In genomic region chr1:155947292-155947691, GRCh38 we compare ENCODE assay signal across 1 cellular context.
TF ChIP-seq lines count a peak whose summit lies in the region.

No MANE protein-coding gene starts in this region.

TF ChIP-seq in GM12878, 131 proteins besides CTCF, POLR2A, EP300 and RAD21:
- TF ChIP-seq IKZF1 (conservative IDR thresholded peaks at IDR 0.05) (no peak), ZNF592 (IDR thresholded peaks at IDR 0.05) (no peak), MTA3 (IDR thresholded peaks at IDR 0.05; ENCODE audit: borderline replicate concordance, low read length) (no peak), MAX (IDR thresholded peaks at IDR 0.05; ENCODE audit: low read depth, low read length) (no peak), ZBTB11 (CRISPR knock-in tag; IDR thresholded peaks at IDR 0.05) (no peak), TCF3 (IDR thresholded peaks at IDR 0.05; ENCODE audit: borderline replicate concordance, insufficient read depth, low read depth, low read length) (no peak), STAT3 (IDR thresholded peaks at IDR 0.05; ENCODE audit: low read depth, low read length) (no peak), SMAD1 (IDR thresholded peaks at IDR 0.05; ENCODE audit: low read depth, partially characterized antibody) (no peak), HDAC2 (IDR thresholded peaks at IDR 0.05) (no peak), ZNF217 (IDR thresholded peaks at IDR 0.05) (no peak), CHD4 (IDR thresholded peaks at IDR 0.05) (no peak), TARDBP (IDR thresholded peaks at IDR 0.05; ENCODE audit: borderline replicate concordance) (no peak), YBX1 (IDR thresholded peaks at IDR 0.05) (no peak), BCLAF1 (IDR thresholded peaks at IDR 0.05) (no peak), BMI1 (IDR thresholded peaks at IDR 0.05; ENCODE audit: borderline replicate concordance) (no peak), GABPA (IDR thresholded peaks at IDR 0.05; ENCODE audit: low read depth) (no peak), SKIL (IDR thresholded peaks at IDR 0.05; ENCODE audit: low read depth, poor library complexity, severe bottlenecking) (no peak), CHD2 (IDR thresholded peaks at IDR 0.05; ENCODE audit: borderline replicate concordance, low read depth, low read length) (no peak)
